ENCODE assay signal across 12 cellular contexts in genomic region chr22:19488884-19489843, GRCh38. TPM values are rescaled to one million over a fixed set of nuclear protein-coding genes. Genes with fewer than 3 reads are reported as not detected.
DNase-seq lines count a peak whose midpoint lies in the region; ATAC-seq, FAIRE-seq and TF ChIP-seq lines count a peak whose summit lies in the region.
"Had no signal": no experiment of that assay in that cellular context is flagged by ENCODE, and none has a peak within 500 bp of the region (broad histone marks: within the 10 kb centered on the region; RNA-seq: fewer than 3 reads in every experiment).

No MANE protein-coding gene starts in this region.

- H3K4me2 ChIP-seq in Karpas-422 (ENCODE audit: low read depth, low read length, poor library complexity, severe bottlenecking) (no peak overlapping the region), K562 (ENCODE audit: insufficient read depth, low read length) (no peak overlapping the region)

- intact Hi-C loops in K562 (cut with micrococcal nuclease), result no loop called here
- intact Hi-C loops in tibial artery (cut with DNase I; ENCODE audit: low total_unique reads), result no loop called here

- no TSS peak for BruUV-seq in K562 (replicated peaks; lab: Mats Ljungman, UMichigan)

- H3K27me3 ChIP-seq in Karpas-422 (ENCODE audit: low read length) (no peaks in the 10 kb centered on the region), K562 (ENCODE audit: control insufficient read depth in 2 of 2, insufficient read depth in 2 of 2, low read length in 2 of 2) (no peaks in the 10 kb centered on the region), tibial artery (no peaks in the 10 kb centered on the region)

- H3K9me3 ChIP-seq in Karpas-422 (ENCODE audit: low read length) (no peaks in the 10 kb centered on the region), K562 (replicated peaks; ENCODE audit: control insufficient read depth, insufficient read depth, low read depth, low read length) (no peaks in the 10 kb centered on the region), tibial artery (no peaks in the 10 kb centered on the region)
- H3K9me3 ChIP-seq: mucosa of descending colon had no signal

- no peak for TF ChIP-seq EP300 in K562 (IDR thresholded peaks at IDR 0.05; ENCODE audit: low read length)

- CTCF ChIA-PET in K562 (lab: Yijun Ruan, JAX; ENCODE audit: low intra/inter-chr PET ratio), result interaction anchor here (0.6 to 1.8 kb wide), 2 partner anchors 141 to 154 kb away, joined by 5 to 14 read pairs; no protein-coding TSS in a partner anchor
- CTCF ChIA-PET in RWPE1 (lab: Yijun Ruan, JAX), result no interaction called here

- peak; percentile 75 for ATAC-seq in K562
- ATAC-seq: mucosa of descending colon, sciatic nerve had no signal

- in situ Hi-C loops in K562 (cut with MboI), result no loop called here

- no peaks in the 10 kb centered on the region for H3K9me1 ChIP-seq in K562 (ENCODE audit: control insufficient read depth, insufficient read depth, low read length)

- H3K27ac ChIP-seq in Karpas-422 (ENCODE audit: low read length), result no peak overlapping the region
- H3K27ac ChIP-seq in K562 (ENCODE audit: extremely low read depth, low read depth, low read length), result no peak overlapping the region
- no peak overlapping the region for H3K27ac ChIP-seq in tibial artery
- H3K27ac ChIP-seq in RWPE1, result no peak overlapping the region

- H3K4me1 ChIP-seq in Karpas-422 (ENCODE audit: low read length), result no peaks in the 10 kb centered on the region
- H3K4me1 ChIP-seq in K562 (replicated peaks in 1 of 2; ENCODE audit: control insufficient read depth in 2 of 2, insufficient read depth in 2 of 2, low read length in 2 of 2), result no peaks in the 10 kb centered on the region
- H3K4me1 ChIP-seq in tibial artery, result peaks cover 0 to 11% (median 3%) of the 10 kb centered on the region in 4 donors

- H3K9me2 ChIP-seq in Karpas-422 (replicated peaks; ENCODE audit: insufficient read depth, low read length), result no peaks in the 10 kb centered on the region

- TF ChIP-seq RAD21 in K562 (CRISPR knock-in tag; conservative IDR thresholded peaks at IDR 0.05 in 1 of 2, IDR thresholded peaks at IDR 0.05 in 1 of 2), result peak; percentile 33 to 57

- POLR2A ChIA-PET in K562 (lab: Yijun Ruan, JAX) (interaction anchor here (0.6 to 7.8 kb wide), 10 partner anchors 9 to 455 kb away, joined by 3 to 95 read pairs (median 3); partner anchors contain the start of genes CDC45 and UFD1), RWPE1 (lab: Yijun Ruan, JAX; ENCODE audit: low non-redundant PET) (no interaction called here)

- H3K79me2 ChIP-seq in Karpas-422 (ENCODE audit: low read length) (peaks cover 52% of the 10 kb centered on the region), K562 (ENCODE audit: control insufficient read depth, insufficient read depth, low read length) (peaks cover 22% of the 10 kb centered on the region)

- no peak overlapping the region for H3K4me3 ChIP-seq in Karpas-422 (ENCODE audit: low read length)
- H3K4me3 ChIP-seq in K562, result no peak overlapping the region
- H3K4me3 ChIP-seq in tibial artery, result no peak overlapping the region
- H3K4me3 ChIP-seq: mucosa of descending colon had no signal

- H2AFZ ChIP-seq in Karpas-422 (ENCODE audit: low read length) (no peak overlapping the region), K562 (ENCODE audit: low read depth, low read length) (no peak overlapping the region)

- TF ChIP-seq POLR2A in K562 (conservative IDR thresholded peaks at IDR 0.05), result 0 out of 2 replicates have a peak, but pooled peaks have one; percentile 48

- TF ChIP-seq CTCF in AG09319 (IDR thresholded peaks at IDR 0.05; ENCODE audit: low read depth, low read length), result peak; percentile 24
- TF ChIP-seq CTCF in K562 (IDR thresholded peaks at IDR 0.05 in 2 of 3, conservative IDR thresholded peaks at IDR 0.05 in 1 of 3; ENCODE audit: insufficient read depth in 2 of 3, low read depth in 1 of 3, low read length in 3 of 3), result peak in 2 of 3 experiments; percentile 33 to 63; a peak in 2 of 6 replicates
- TF ChIP-seq CTCF in tibial artery (IDR thresholded peaks at IDR 0.05), result no peak
- TF ChIP-seq CTCF in RWPE1 (conservative IDR thresholded peaks at IDR 0.05; ENCODE audit: low read depth), result no peak

- WGBS in K562 (ENCODE audit: insufficient coverage, low coverage, missing lambda C conversion rate), result 93% methylated on average over 7 of the region's 7 CpGs

- no peak for FAIRE-seq in K562 (lab: Jason Lieb, UNC)
- FAIRE-seq: astrocyte had no signal

- DNase-seq in AG09319 (ENCODE audit: extremely low read depth, low read depth) (no peak), Karpas-422 (peak; percentile 46), K562 (ENCODE audit: extremely low read depth in 1 of 4, low spot score in 3 of 4) (peak in 3 of 4 experiments; percentile 57 to 84 (median 83)), iris pigment epithelial cell (ENCODE audit: low read depth) (peak; percentile 45), glomerular visceral epithelial cell (ENCODE audit: extremely low spot score) (no peak), amniotic stem cell (lab: John Stamatoyannopoulos, UW) (no peak), tibial artery (no peak), RWPE1 (ENCODE audit: low spot score) (no peak)
- DNase-seq: NCI-H774 had no signal

- H4K20me1 ChIP-seq in Karpas-422 (ENCODE audit: insufficient read depth, low read depth, low read length), result no peaks in the 10 kb centered on the region
- no peaks in the 10 kb centered on the region; the same call in 1 of the 2 replicates for H4K20me1 ChIP-seq in K562 (replicated peaks; ENCODE audit: control insufficient read depth, insufficient read depth, low read length)

- H3K36me3 ChIP-seq in Karpas-422 (ENCODE audit: insufficient read depth, low read length) (peaks cover 60% of the 10 kb centered on the region; the same call in 1 of the 2 replicates), K562 (ENCODE audit: control insufficient read depth, insufficient read depth, low read length) (peaks cover 94% of the 10 kb centered on the region), tibial artery (no peaks in the 10 kb centered on the region)

- H3K9ac ChIP-seq in Karpas-422 (ENCODE audit: low read length), result no peak overlapping the region
- no peak overlapping the region for H3K9ac ChIP-seq in K562 (ENCODE audit: insufficient read depth in 1 of 2, low read depth in 2 of 2, low read length in 2 of 2)

RNA-seq across cellular contexts. Expression of gene CDC45, which starts 9.4 kb away (rescaled TPM):
- 28.1 and 36.5 TPM in 2 replicates for total RNA-seq in Karpas-422 (2014; rRNA removed; shearing (Covaris generic); ENCODE audit: low replicate concordance)
- 810 and 853 TPM in 2 replicates for total RNA-seq in K562 (2011; cell fraction: chromatin; rRNA removed; ENCODE audit: low replicate concordance)
- 339 and 346 TPM in 2 replicates for total RNA-seq in K562 (2011; cell fraction: nucleolus; rRNA removed)
- total RNA-seq in K562 (2011; cell fraction: nucleoplasm; rRNA removed), result 307 and 398 TPM in 2 replicates
- 415 and 450 TPM in 2 replicates for total RNA-seq in K562 (2014; rRNA removed)
- 263 and 295 TPM in 2 replicates for total RNA-seq in K562 (2014; rRNA removed; fragmentation: Illumina TruSeq; extraction: Trizol)
- 239 and 251 TPM in 2 replicates for total RNA-seq in K562 (2015; rRNA removed; fragmentation: Illumina TruSeq; extraction: Trizol)
- total RNA-seq in K562 (2021), result 312 and 319 TPM in 2 replicates
- 580 and 584 TPM in 2 replicates for polyA plus RNA-seq in K562 (2011; rRNA removed)
- 370 and 430 TPM in 2 replicates for polyA plus RNA-seq in K562 (2011; cell fraction: cytosol; rRNA removed)
- polyA plus RNA-seq in K562 (2011; cell fraction: nucleus; rRNA removed), result 642 and 944 TPM in 2 replicates
- 267 and 326 TPM in 2 replicates for polyA plus RNA-seq in K562 (2012)
- polyA plus RNA-seq in K562 (2014; fragmentation: Illumina TruSeq; extraction: Trizol), result 412 and 430 TPM in 2 replicates
- 100 to 1,000 TPM; 276 to 465 TPM for polyA plus RNA-seq in K562 (2014; fragmentation: Nextera tagmentation; extraction: Ambion mirVana)
- polyA plus RNA-seq in K562 (2014; rRNA removed), result 410 and 427 TPM in 2 replicates
- polyA minus RNA-seq in K562 (2011; rRNA and poly(A)+ RNA removed), result 415 and 540 TPM in 2 replicates
- polyA minus RNA-seq in K562 (2011; cell fraction: cytosol; rRNA and poly(A)+ RNA removed), result 153 and 162 TPM in 2 replicates
- polyA minus RNA-seq in K562 (2011; cell fraction: nucleus; rRNA and poly(A)+ RNA removed), result 185 and 445 TPM in 2 replicates
- total RNA-seq: sciatic nerve had no signal

RNA-seq across cellular contexts. Expression of gene UFD1, which starts 10.2 kb away (rescaled TPM):
- total RNA-seq in Karpas-422 (2014; rRNA removed; shearing (Covaris generic); ENCODE audit: low replicate concordance), result 91.5 and 94.9 TPM in 2 replicates
- 307 and 375 TPM in 2 replicates for total RNA-seq in K562 (2011; cell fraction: chromatin; rRNA removed; ENCODE audit: low replicate concordance)
- total RNA-seq in K562 (2011; cell fraction: nucleolus; rRNA removed), result 219 and 230 TPM in 2 replicates
- total RNA-seq in K562 (2011; cell fraction: nucleoplasm; rRNA removed), result 278 and 374 TPM in 2 replicates
- total RNA-seq in K562 (2014; rRNA removed) (238 and 290 TPM in 2 replicates), K562 (2014; rRNA removed; fragmentation: Illumina TruSeq; extraction: Trizol) (361 and 365 TPM in 2 replicates), K562 (2015; rRNA removed; fragmentation: Illumina TruSeq; extraction: Trizol) (330 and 363 TPM in 2 replicates), K562 (2021) (284 and 307 TPM in 2 replicates)
- polyA plus RNA-seq in K562 (2011; rRNA removed) (428 and 564 TPM in 2 replicates), K562 (2014; fragmentation: Illumina TruSeq; extraction: Trizol) (551 and 645 TPM in 2 replicates), K562 (2014; fragmentation: Nextera tagmentation; extraction: Ambion mirVana) (100 to 1,000 TPM; 503 to 627 TPM), K562 (2014; rRNA removed) (321 and 446 TPM in 2 replicates)
- 516 and 625 TPM in 2 replicates for polyA plus RNA-seq in K562 (2011; cell fraction: cytosol; rRNA removed)
- polyA plus RNA-seq in K562 (2011; cell fraction: nucleus; rRNA removed), result 577 and 723 TPM in 2 replicates
- 381 and 502 TPM in 2 replicates for polyA plus RNA-seq in K562 (2012)
- 432 and 439 TPM in 2 replicates for polyA minus RNA-seq in K562 (2011; rRNA and poly(A)+ RNA removed)
- polyA minus RNA-seq in K562 (2011; cell fraction: cytosol; rRNA and poly(A)+ RNA removed), result 143 and 172 TPM in 2 replicates
- polyA minus RNA-seq in K562 (2011; cell fraction: nucleus; rRNA and poly(A)+ RNA removed), result 99.8 and 195 TPM in 2 replicates

RNA-seq across cellular contexts. Expression of gene CLDN5, which starts 35.0 kb away (rescaled TPM):
- total RNA-seq in Karpas-422 (2014; rRNA removed; shearing (Covaris generic); ENCODE audit: low replicate concordance), result not detected in 2 replicates
- total RNA-seq in K562 (2011; cell fraction: chromatin; rRNA removed; ENCODE audit: low replicate concordance), result not detected in 2 replicates
- not detected in 2 replicates for total RNA-seq in K562 (2011; cell fraction: nucleolus; rRNA removed)
- not detected in 2 replicates for total RNA-seq in K562 (2011; cell fraction: nucleoplasm; rRNA removed)
- total RNA-seq in K562 (2014; rRNA removed) (not detected in 2 replicates), K562 (2014; rRNA removed; fragmentation: Illumina TruSeq; extraction: Trizol) (not detected in 2 replicates), K562 (2015; rRNA removed; fragmentation: Illumina TruSeq; extraction: Trizol) (not detected in 2 replicates), K562 (2021) (0.16 and 0.20 TPM in 2 replicates)
- polyA plus RNA-seq in K562 (2011; rRNA removed) (not detected in 2 replicates), K562 (2014; fragmentation: Illumina TruSeq; extraction: Trizol) (not detected in 2 replicates), K562 (2014; fragmentation: Nextera tagmentation; extraction: Ambion mirVana) (not detected), K562 (2014; rRNA removed) (not detected in 2 replicates)
- polyA plus RNA-seq in K562 (2011; cell fraction: cytosol; rRNA removed), result not detected in 2 replicates
- polyA plus RNA-seq in K562 (2011; cell fraction: nucleus; rRNA removed), result not detected in 2 replicates
- polyA plus RNA-seq in K562 (2012), result 0.08 and 0.18 TPM in 2 replicates
- polyA minus RNA-seq in K562 (2011; rRNA and poly(A)+ RNA removed), result not detected in 2 replicates
- not detected in 2 replicates for polyA minus RNA-seq in K562 (2011; cell fraction: cytosol; rRNA and poly(A)+ RNA removed)
- not detected in 2 replicates for polyA minus RNA-seq in K562 (2011; cell fraction: nucleus; rRNA and poly(A)+ RNA removed)
- total RNA-seq: astrocyte had no signal

RNA-seq across cellular contexts. Expression of gene C22orf39, which starts 41.7 kb away (rescaled TPM):
- 39.0 and 59.3 TPM in 2 replicates for total RNA-seq in Karpas-422 (2014; rRNA removed; shearing (Covaris generic); ENCODE audit: low replicate concordance)
- total RNA-seq in K562 (2011; cell fraction: chromatin; rRNA removed; ENCODE audit: low replicate concordance), result 119 and 122 TPM in 2 replicates
- 71.8 and 76.0 TPM in 2 replicates for total RNA-seq in K562 (2011; cell fraction: nucleolus; rRNA removed)
- total RNA-seq in K562 (2011; cell fraction: nucleoplasm; rRNA removed), result 107 and 142 TPM in 2 replicates
- total RNA-seq in K562 (2014; rRNA removed) (94.7 and 124 TPM in 2 replicates), K562 (2014; rRNA removed; fragmentation: Illumina TruSeq; extraction: Trizol) (57.2 and 59.5 TPM in 2 replicates), K562 (2015; rRNA removed; fragmentation: Illumina TruSeq; extraction: Trizol) (61.3 and 63.2 TPM in 2 replicates), K562 (2021) (66.8 and 68.0 TPM in 2 replicates)
- polyA plus RNA-seq in K562 (2011; rRNA removed) (139 and 244 TPM in 2 replicates), K562 (2014; fragmentation: Illumina TruSeq; extraction: Trizol) (68.6 and 73.5 TPM in 2 replicates), K562 (2014; fragmentation: Nextera tagmentation; extraction: Ambion mirVana) (10 to 100 TPM; 20.4 to 25.9 TPM), K562 (2014; rRNA removed) (112 and 121 TPM in 2 replicates)
- polyA plus RNA-seq in K562 (2011; cell fraction: cytosol; rRNA removed), result 164 and 257 TPM in 2 replicates
- 71.0 and 99.7 TPM in 2 replicates for polyA plus RNA-seq in K562 (2011; cell fraction: nucleus; rRNA removed)
- polyA plus RNA-seq in K562 (2012), result 87.8 and 120 TPM in 2 replicates
- polyA minus RNA-seq in K562 (2011; rRNA and poly(A)+ RNA removed), result 116 and 185 TPM in 2 replicates
- 49.4 and 80.5 TPM in 2 replicates for polyA minus RNA-seq in K562 (2011; cell fraction: cytosol; rRNA and poly(A)+ RNA removed)
- 24.9 and 58.9 TPM in 2 replicates for polyA minus RNA-seq in K562 (2011; cell fraction: nucleus; rRNA and poly(A)+ RNA removed)

RNA-seq across cellular contexts. Expression of gene MRPL40, which starts 56.8 kb away (rescaled TPM):
- total RNA-seq in Karpas-422 (2014; rRNA removed; shearing (Covaris generic); ENCODE audit: low replicate concordance), result 53.8 and 62.5 TPM in 2 replicates
- total RNA-seq in K562 (2011; cell fraction: chromatin; rRNA removed; ENCODE audit: low replicate concordance), result 13.9 and 26.1 TPM in 2 replicates
- 29.0 and 32.5 TPM in 2 replicates for total RNA-seq in K562 (2011; cell fraction: nucleolus; rRNA removed)
- 25.1 and 32.0 TPM in 2 replicates for total RNA-seq in K562 (2011; cell fraction: nucleoplasm; rRNA removed)
- total RNA-seq in K562 (2014; rRNA removed) (160 and 182 TPM in 2 replicates), K562 (2014; rRNA removed; fragmentation: Illumina TruSeq; extraction: Trizol) (208 and 209 TPM in 2 replicates), K562 (2015; rRNA removed; fragmentation: Illumina TruSeq; extraction: Trizol) (181 and 198 TPM in 2 replicates), K562 (2021) (132 and 144 TPM in 2 replicates)
- polyA plus RNA-seq in K562 (2011; rRNA removed) (175 and 219 TPM in 2 replicates), K562 (2014; fragmentation: Illumina TruSeq; extraction: Trizol) (197 and 237 TPM in 2 replicates), K562 (2014; fragmentation: Nextera tagmentation; extraction: Ambion mirVana) (100 to 1,000 TPM; 601 to 652 TPM), K562 (2014; rRNA removed) (223 TPM in 2 replicates)
- polyA plus RNA-seq in K562 (2011; cell fraction: cytosol; rRNA removed), result 88.3 and 113 TPM in 2 replicates
- polyA plus RNA-seq in K562 (2011; cell fraction: nucleus; rRNA removed), result 34.6 and 66.5 TPM in 2 replicates
- 159 TPM in 2 replicates for polyA plus RNA-seq in K562 (2012)
- 52.5 and 73.2 TPM in 2 replicates for polyA minus RNA-seq in K562 (2011; rRNA and poly(A)+ RNA removed)
- polyA minus RNA-seq in K562 (2011; cell fraction: cytosol; rRNA and poly(A)+ RNA removed), result 31.3 and 34.3 TPM in 2 replicates
- polyA minus RNA-seq in K562 (2011; cell fraction: nucleus; rRNA and poly(A)+ RNA removed), result 12.0 and 31.3 TPM in 2 replicates

Comparison
In these comparisons a context has a peak if more than half of its experiments do, and no peak if none do; other contexts are left out.
1. DNase-seq: peak in Karpas-422 (single experiment), K562 (3 of 4) and iris pigment epithelial cell (single experiment); none in AG09319 (single experiment), glomerular visceral epithelial cell (single experiment), amniotic stem cell (single experiment), tibial artery (0 of 2) and RWPE1 (single experiment).
2. CTCF ChIP-seq: peak in AG09319 (single experiment) and K562 (2 of 3); none in tibial artery (0 of 2) and RWPE1 (single experiment).